In genomic region chr14:31545328-31545727, GRCh38 we compare ENCODE assay signal across 37 cellular contexts. TPM values are rescaled to one million over a fixed set of nuclear protein-coding genes. Genes with fewer than 3 reads are reported as not detected.
"Had no signal": no experiment of that assay in that cellular context is flagged by ENCODE, and none has a peak within 500 bp of the region (broad histone marks: within the 10 kb centered on the region; RNA-seq: fewer than 3 reads in every experiment).

No MANE protein-coding gene starts in this region.

- ATAC-seq: activated CD4-positive, alpha-beta T cell treated with anti-CD3 and anti-CD28 coated beads for 36 hours; activated CD4-positive, CD25-positive, alpha-beta regulatory T cell treated with anti-CD3 and anti-CD28 coated beads, Interleukin-2, amount 50 U/mL, for 24 hours; activated CD8-positive, alpha-beta T cell treated with anti-CD3 and anti-CD28 coated beads, Interleukin-2, amount 10 ng/mL, durations not matched to agents 7 days and 5 days; activated naive CD4-positive, alpha-beta T cell treated with anti-CD3 and anti-CD28 coated beads, Interleukin-2, amount 50 U/mL, for 72 hours; activated naive CD8-positive, alpha-beta T cell treated with anti-CD3 and anti-CD28 coated beads, Interleukin-2, amount 50 U/mL, for 24 hours; Right ventricle myocardium inferior had no signal

- H3K4me3 ChIP-seq: MG63, PC-9 had no signal

- H3K27ac ChIP-seq: PC-9, RWPE1 had no signal

- H3K9me3 ChIP-seq: MG63 had no signal

- H3K27me3 ChIP-seq: MG63 had no signal

- H3K36me3 ChIP-seq: MG63 had no signal

- DNase-seq: activated CD4-positive, alpha-beta T cell treated with anti-CD3 and anti-CD28 coated beads for 36 hours; activated CD4-positive, alpha-beta T cell treated with anti-CD3 and anti-CD28 coated beads, Interleukin-2, amount 10 ng/mL, durations not matched to agents 7 days and 5 days; activated CD4-positive, alpha-beta T cell treated with anti-CD3 and anti-CD28 coated beads, Interleukin-2, amount 50 U/mL, for 48 hours; activated CD8-positive, alpha-beta T cell treated with anti-CD3 and anti-CD28 coated beads, Interleukin-2, amount 10 ng/mL, durations not matched to agents 7 days and 5 days; activated gamma-delta T cell treated with Interleukin-2 at 50 U/mL for 16 hours; activated naive CD4-positive, alpha-beta T cell treated with anti-CD3 and anti-CD28 coated beads for 36 hours; activated naive CD8-positive, alpha-beta T cell treated with anti-CD3 and anti-CD28 coated beads, Interleukin-2, amount 50 U/mL, for 24 hours; activated T-cell treated with anti-CD3 and anti-CD28 coated beads, Interleukin-2, amount 50 U/mL, for 24 hours; anterior cingulate cortex; caudate nucleus; cerebellar nuclear complex; Kasumi-1; MG63; NCI-H1048; NCI-H1105 treated with DMSO at 0.1 percent for 48 hours; NCI-H1436; NCI-H1694; NCI-H1930; NCI-H2081 treated with DMSO at 0.1 percent for 48 hours; NCI-H345; NCI-H524 treated with DMSO at 0.1 percent for 48 hours; NCI-H748 treated with DMSO at 0.1 percent for 48 hours; PC-9; SIG-M5; SW 1271; T-helper 1 cell; T-helper 2 cell; T-helper 9 cell had no signal

- H2AFZ ChIP-seq: PC-9 had no signal

- H3K4me2 ChIP-seq: PC-9 had no signal

RNA-seq across cellular contexts. Expression of gene GPR33, which starts 57.5 kb away (rescaled TPM):
- total RNA-seq: activated CD4-positive, alpha-beta T cell treated with anti-CD3 and anti-CD28 coated beads for 36 hours; activated CD4-positive, alpha-beta T cell treated with anti-CD3 and anti-CD28 coated beads, Interleukin-2, amount 10 ng/mL, durations not matched to agents 7 days and 5 days; activated CD8-positive, alpha-beta T cell treated with anti-CD3 and anti-CD28 coated beads, Interleukin-2, amount 10 ng/mL, durations not matched to agents 7 days and 5 days; activated naive CD4-positive, alpha-beta T cell treated with anti-CD3 and anti-CD28 coated beads for 36 hours; activated naive CD4-positive, alpha-beta T cell treated with anti-CD3 and anti-CD28 coated beads, Interleukin-2, amount 50 U/mL, for 72 hours; activated T-helper 1 cell treated with anti-CD3 and anti-CD28 coated beads, Interleukin-12 subunit alpha, Interleukin-12 subunit beta, Interleukin-2, Interleukin-4 antibody, amounts not matched to agents 30 ng/mL and 10 ng/mL and 1 ng/mL, durations not matched to agents 14 hours and 24 hours and 36 hours; bronchial epithelial cell; NCI-H460; OCI-LY7; PC-9; Right ventricle myocardium inferior; SK-MEL-5 had no signal
